ENCODE assay signal across 1 cellular context in genomic region chr6:96521625-96522468, GRCh38.
TF ChIP-seq lines count a peak whose summit lies in the region.

UFL1 (plus strand) TSS chr6:96521806; CDS start chr6:96521874, 68 bp downstream.

TF ChIP-seq in HepG2, 621 proteins besides CTCF, POLR2A, EP300 and RAD21 (continued from another document and continues in another):
- no peak for TF ChIP-seq ZBTB49 (CRISPR knock-in tag; IDR thresholded peaks at IDR 0.05; ENCODE audit: borderline replicate concordance)
- TF ChIP-seq ZNF879 (CRISPR knock-in tag; IDR thresholded peaks at IDR 0.05): no peak
- no peak for TF ChIP-seq SRSF9 (IDR thresholded peaks at IDR 0.05; ENCODE audit: borderline replicate concordance, insufficient read depth, low read depth, low read length, poor library complexity, severe bottlenecking)
- TF ChIP-seq ZMAT3 (CRISPR knock-in tag; conservative IDR thresholded peaks at IDR 0.05): peak; percentile 72
- peak; percentile 22; the same call in 1 of the 2 replicates for TF ChIP-seq ZNF414 (CRISPR knock-in tag; IDR thresholded peaks at IDR 0.05)
- TF ChIP-seq TMF1 (CRISPR knock-in tag; IDR thresholded peaks at IDR 0.05; ENCODE audit: low read depth): no peak; the same call in 1 of the 2 replicates
- TF ChIP-seq ARID4A (CRISPR knock-in tag; IDR thresholded peaks at IDR 0.05; ENCODE audit: borderline replicate concordance): peak; percentile 91; the same call in 1 of the 2 replicates
- peak; percentile 18; the same call in 1 of the 2 replicates for TF ChIP-seq HOXD1 (CRISPR knock-in tag; IDR thresholded peaks at IDR 0.05)
- TF ChIP-seq YEATS2 (CRISPR knock-in tag; IDR thresholded peaks at IDR 0.05; ENCODE audit: borderline replicate concordance): peak; percentile 88
- TF ChIP-seq ZNF225 (CRISPR knock-in tag; IDR thresholded peaks at IDR 0.05): peak; percentile 77; the same call in 1 of the 2 replicates
- no peak for TF ChIP-seq ZNF512 (CRISPR knock-in tag; IDR thresholded peaks at IDR 0.05)
- TF ChIP-seq ZNF484 (CRISPR knock-in tag; IDR thresholded peaks at IDR 0.05; ENCODE audit: borderline replicate concordance, low read depth): no peak
- TF ChIP-seq ZFP41 (CRISPR knock-in tag; IDR thresholded peaks at IDR 0.05; ENCODE audit: borderline replicate concordance): no peak; the same call in 1 of the 2 replicates
- peak; percentile 83 for TF ChIP-seq MXD1 (CRISPR knock-in tag; IDR thresholded peaks at IDR 0.05)
- TF ChIP-seq ZNF577 (CRISPR knock-in tag; IDR thresholded peaks at IDR 0.05; ENCODE audit: borderline replicate concordance, low read depth): no peak
- TF ChIP-seq DPF2 (CRISPR knock-in tag; IDR thresholded peaks at IDR 0.05; ENCODE audit: borderline replicate concordance, low read depth): peak; percentile 15; the same call in 1 of the 2 replicates
- peak; percentile 94 for TF ChIP-seq REPIN1 (CRISPR knock-in tag; IDR thresholded peaks at IDR 0.05; ENCODE audit: borderline replicate concordance, low read depth)
- no peak for TF ChIP-seq ZSCAN12 (CRISPR knock-in tag; IDR thresholded peaks at IDR 0.05)
- peak; percentile 79 for TF ChIP-seq TARDBP (CRISPR knock-in tag; IDR thresholded peaks at IDR 0.05)
- peak; percentile 81; the same call in 1 of the 2 replicates for TF ChIP-seq ZNF451 (CRISPR knock-in tag; IDR thresholded peaks at IDR 0.05)
- peak; percentile 61; the same call in 1 of the 2 replicates for TF ChIP-seq AHDC1 (CRISPR knock-in tag; IDR thresholded peaks at IDR 0.05; ENCODE audit: borderline replicate concordance)
- no peak; the same call in 2 of the 3 replicates for TF ChIP-seq MXI1 (IDR thresholded peaks at IDR 0.05; ENCODE audit: borderline replicate concordance, low read depth, low read length)
- TF ChIP-seq SPEN (CRISPR knock-in tag; IDR thresholded peaks at IDR 0.05; ENCODE audit: low read depth): peak; percentile 79
- TF ChIP-seq ZMAT5 (CRISPR knock-in tag; IDR thresholded peaks at IDR 0.05; ENCODE audit: borderline replicate concordance, low read depth): no peak
- TF ChIP-seq ETS1 (CRISPR knock-in tag; IDR thresholded peaks at IDR 0.05): no peak; the same call in 1 of the 2 replicates
- peak; percentile 57; the same call in 1 of the 2 replicates for TF ChIP-seq ZXDC (CRISPR knock-in tag; IDR thresholded peaks at IDR 0.05)
- TF ChIP-seq ZNF17 (CRISPR knock-in tag; IDR thresholded peaks at IDR 0.05): no peak
- no peak for TF ChIP-seq SP1 (IDR thresholded peaks at IDR 0.05)
- 0 out of 2 replicates have a peak, but pooled peaks have one; percentile 66 for TF ChIP-seq SP1 (CRISPR knock-in tag; IDR thresholded peaks at IDR 0.05)
- no peak for TF ChIP-seq ZNF839 (CRISPR knock-in tag; IDR thresholded peaks at IDR 0.05; ENCODE audit: borderline replicate concordance)
- TF ChIP-seq ZFP36L2 (CRISPR knock-in tag; IDR thresholded peaks at IDR 0.05): no peak
- peak; percentile 84 for TF ChIP-seq ZNF607 (CRISPR knock-in tag; IDR thresholded peaks at IDR 0.05; ENCODE audit: borderline replicate concordance)
- TF ChIP-seq TCF12 (IDR thresholded peaks at IDR 0.05): no peak
- TF ChIP-seq TCF12 (CRISPR knock-in tag; IDR thresholded peaks at IDR 0.05): 0 out of 2 replicates have a peak, but pooled peaks have one; percentile 72
- peak; percentile 92 for TF ChIP-seq ZNF354B (CRISPR knock-in tag; IDR thresholded peaks at IDR 0.05)
- no peak for TF ChIP-seq ZNF570 (CRISPR knock-in tag; IDR thresholded peaks at IDR 0.05; ENCODE audit: borderline replicate concordance)
- no peak; the same call in 1 of the 2 replicates for TF ChIP-seq ZBTB7A (CRISPR knock-in tag; IDR thresholded peaks at IDR 0.05)
- peak; percentile 49; the same call in 1 of the 2 replicates for TF ChIP-seq AHR (CRISPR knock-in tag; IDR thresholded peaks at IDR 0.05)
- TF ChIP-seq ZNF547 (CRISPR knock-in tag; IDR thresholded peaks at IDR 0.05): peak; percentile 86; the same call in 1 of the 2 replicates
- no peak for TF ChIP-seq MLLT10 (CRISPR knock-in tag; IDR thresholded peaks at IDR 0.05)
- peak; percentile 36 for TF ChIP-seq NR2F6 (IDR thresholded peaks at IDR 0.05)
- no peak for TF ChIP-seq NR2F6 (CRISPR knock-in tag; IDR thresholded peaks at IDR 0.05)
- peak; percentile 40 for TF ChIP-seq FOXA3 (CRISPR knock-in tag; IDR thresholded peaks at IDR 0.05)
- TF ChIP-seq JUNB (CRISPR knock-in tag; IDR thresholded peaks at IDR 0.05; ENCODE audit: borderline replicate concordance): no peak
- no peak for TF ChIP-seq NFKBIZ (CRISPR knock-in tag; IDR thresholded peaks at IDR 0.05)
- TF ChIP-seq ELF1 (CRISPR knock-in tag; IDR thresholded peaks at IDR 0.05): peak; percentile 85
